ENCODE assay signal across 5 cellular contexts in the genomic region with DNA sequence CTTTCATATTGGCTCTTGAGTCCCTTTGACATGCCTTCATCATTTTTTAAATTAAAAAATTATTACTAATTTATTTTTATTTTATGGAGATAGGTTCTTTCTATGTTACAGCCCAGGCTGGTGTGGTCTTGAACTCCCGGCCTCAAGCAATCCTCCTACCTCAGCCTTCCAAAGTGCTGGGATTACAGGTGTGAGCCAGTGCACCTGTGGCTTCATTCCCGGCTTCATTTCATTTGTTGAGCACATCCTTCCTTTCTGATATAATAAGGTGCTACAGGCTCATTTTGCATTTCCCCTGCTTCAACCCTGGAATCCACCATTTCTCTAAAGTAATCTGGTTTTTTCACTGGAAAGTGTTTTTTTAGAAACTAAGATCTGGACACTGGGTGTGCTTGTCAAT. TPM values are rescaled to one million over a fixed set of nuclear protein-coding genes. Genes with fewer than 3 reads are reported as not detected.
"Had no signal": no experiment of that assay in that cellular context is flagged by ENCODE, and none has a peak within 500 bp of the region (broad histone marks: within the 10 kb centered on the region; RNA-seq: fewer than 3 reads in every experiment).

No MANE protein-coding gene starts in this region.

RNA-seq across cellular contexts. Expression of a gene that starts 23.8 kb away (rescaled TPM):
- total RNA-seq: GM23248, GM23338, H4, H7, HFFc6 had no signal
